ENCODE assay signal across 13 cellular contexts in genomic region chr10:74178042-74178791, GRCh38. TPM values are rescaled to one million over a fixed set of nuclear protein-coding genes. Genes with fewer than 3 reads are reported as not detected.
DNase-seq lines count a peak whose midpoint lies in the region; ATAC-seq and TF ChIP-seq lines count a peak whose summit lies in the region.
"Had no signal": no experiment of that assay in that cellular context is flagged by ENCODE, and none has a peak within 500 bp of the region (broad histone marks: within the 10 kb centered on the region; RNA-seq: fewer than 3 reads in every experiment).

No MANE protein-coding gene starts in this region.

- H3K79me2 ChIP-seq in HCT116 (ENCODE audit: insufficient read depth, low read length): peaks cover 56% of the 10 kb centered on the region

- RAD21 ChIA-PET in HCT116 (lab: Charles Lee; ENCODE audit: low non-redundant PET in 1 of 2, low total read pairs in 2 of 2, uncharacterized antibody in 2 of 2, unreplicated experiment in 2 of 2): no interaction called here

- BruUV-seq in HCT116 (replicated peaks; lab: Mats Ljungman, UMichigan): no TSS peak

- H3K9me3 ChIP-seq in CD4-positive, CD25-positive, alpha-beta regulatory T cell (ENCODE audit: control insufficient read depth in 2 of 2, low read length in 2 of 2): no peaks in the 10 kb centered on the region
- no peaks in the 10 kb centered on the region for H3K9me3 ChIP-seq in HCT116 (ENCODE audit: control insufficient read depth in 1 of 2, insufficient read depth in 1 of 2, low read depth in 1 of 2, low read length in 2 of 2)
- no peaks in the 10 kb centered on the region for H3K9me3 ChIP-seq in naive thymus-derived CD4-positive, alpha-beta T cell (ENCODE audit: control insufficient read depth in 2 of 3, low read length in 3 of 3)

- H3K27me3 ChIP-seq in CD4-positive, CD25-positive, alpha-beta regulatory T cell (ENCODE audit: control insufficient read depth, insufficient read depth, low read length): no peaks in the 10 kb centered on the region
- H3K27me3 ChIP-seq in HCT116 (ENCODE audit: insufficient read depth, low read length): no peaks in the 10 kb centered on the region
- H3K27me3 ChIP-seq in naive thymus-derived CD4-positive, alpha-beta T cell (ENCODE audit: control insufficient read depth in 2 of 2, insufficient read depth in 2 of 2, low read length in 2 of 2): no peaks in the 10 kb centered on the region

- TF ChIP-seq POLR2A in HCT116 (IDR thresholded peaks at IDR 0.05; ENCODE audit: borderline replicate concordance, extremely low read depth, insufficient read depth, insufficient read length): no peak

- no peaks in the 10 kb centered on the region for H3K9me2 ChIP-seq in HCT116 (ENCODE audit: insufficient read depth)

- H3K4me1 Mint-ChIP-seq in CD4-positive, CD25-positive, alpha-beta regulatory T cell: peaks cover 32 to 57% (median 41%) of the 10 kb centered on the region in 4 donors
- peaks cover 45% of the 10 kb centered on the region for H3K4me1 Mint-ChIP-seq in activated naive CD8-positive, alpha-beta T cell (ENCODE audit: low read depth)
- H3K4me1 Mint-ChIP-seq in naive thymus-derived CD4-positive, alpha-beta T cell: peaks cover 14 to 54% (median 46%) of the 10 kb centered on the region in 7 donors

- no peaks in the 10 kb centered on the region for H3K36me3 ChIP-seq in CD4-positive, CD25-positive, alpha-beta regulatory T cell (ENCODE audit: control insufficient read depth, insufficient read depth, low read length)
- H3K36me3 ChIP-seq in HCT116 (ENCODE audit: control insufficient read depth in 1 of 2, insufficient read depth in 2 of 2, low read length in 2 of 2): no peaks in the 10 kb centered on the region
- H3K36me3 ChIP-seq in naive thymus-derived CD4-positive, alpha-beta T cell (ENCODE audit: control insufficient read depth in 2 of 3, insufficient read depth in 3 of 3, low read length in 3 of 3): no peaks in the 10 kb centered on the region

- no peak overlapping the region for H2AFZ ChIP-seq in HCT116 (ENCODE audit: low read depth, low read length, poor library complexity, severe bottlenecking)

- no peaks in the 10 kb centered on the region for H3K36me3 Mint-ChIP-seq in CD4-positive, CD25-positive, alpha-beta regulatory T cell
- peaks cover 3% of the 10 kb centered on the region for H3K36me3 Mint-ChIP-seq in activated naive CD8-positive, alpha-beta T cell
- H3K36me3 Mint-ChIP-seq in naive thymus-derived CD4-positive, alpha-beta T cell: no peaks in the 10 kb centered on the region

- POLR2A ChIA-PET in HCT116 (lab: Charles Lee): interaction anchor here (1.0 to 2.3 kb wide), 3 partner anchors 10 to 28 kb away, joined by 3 to 12 read pairs (median 4); partner anchors contain the start of gene AP3M1
- POLR2A ChIA-PET in naive thymus-derived CD4-positive, alpha-beta T cell (lab: Charles Lee): interaction anchor here (0.6 to 4.1 kb wide), 11 partner anchors 9 to 1934 kb away, joined by 3 to 52 read pairs (median 4); partner anchors contain the start of genes ADK and AP3M1

- no peak for TF ChIP-seq CTCF in HCT116 (IDR thresholded peaks at IDR 0.05 in 2 of 3, conservative IDR thresholded peaks at IDR 0.05 in 1 of 3; ENCODE audit: borderline replicate concordance in 1 of 3, insufficient read depth in 1 of 3, low read depth in 2 of 3, low read length in 2 of 3)

- H3K27ac Mint-ChIP-seq in CD4-positive, CD25-positive, alpha-beta regulatory T cell: peak overlapping the region; percentile 51 to 98 (median 61)
- H3K27ac Mint-ChIP-seq in activated naive CD8-positive, alpha-beta T cell: peak overlapping the region; percentile 79
- peak overlapping the region; percentile 5 to 68 (median 59) for H3K27ac Mint-ChIP-seq in naive thymus-derived CD4-positive, alpha-beta T cell

- peaks cover 40% of the 10 kb centered on the region for H3K4me1 ChIP-seq in CD4-positive, CD25-positive, alpha-beta regulatory T cell (ENCODE audit: control insufficient read depth, insufficient read depth, low read length, poor library complexity, severe bottlenecking)
- peaks cover 7 to 40% of the 10 kb centered on the region in 2 experiments for H3K4me1 ChIP-seq in HCT116 (ENCODE audit: control insufficient read depth in 1 of 2, insufficient read depth in 2 of 2, low read length in 2 of 2)
- H3K4me1 ChIP-seq in naive thymus-derived CD4-positive, alpha-beta T cell (ENCODE audit: control insufficient read depth in 2 of 2, insufficient read depth in 2 of 2, low read length in 2 of 2): peaks cover 6 to 7% of the 10 kb centered on the region in 2 donors

- no peaks in the 10 kb centered on the region for H3K9me3 Mint-ChIP-seq in CD4-positive, CD25-positive, alpha-beta regulatory T cell
- H3K9me3 Mint-ChIP-seq in activated naive CD8-positive, alpha-beta T cell (ENCODE audit: low read depth): no peaks in the 10 kb centered on the region
- H3K9me3 Mint-ChIP-seq in naive thymus-derived CD4-positive, alpha-beta T cell: no peaks in the 10 kb centered on the region
- H3K9me3 Mint-ChIP-seq: central memory CD8-positive, alpha-beta T cell had no signal

- no peaks in the 10 kb centered on the region for H3K27me3 Mint-ChIP-seq in CD4-positive, CD25-positive, alpha-beta regulatory T cell
- no peaks in the 10 kb centered on the region for H3K27me3 Mint-ChIP-seq in activated naive CD8-positive, alpha-beta T cell
- no peaks in the 10 kb centered on the region for H3K27me3 Mint-ChIP-seq in naive thymus-derived CD4-positive, alpha-beta T cell
- H3K27me3 Mint-ChIP-seq: central memory CD8-positive, alpha-beta T cell had no signal

- TF ChIP-seq RAD21 in HCT116 (IDR thresholded peaks at IDR 0.05; ENCODE audit: low read depth): no peak

- ATAC-seq in CD4-positive, CD25-positive, alpha-beta regulatory T cell (ENCODE audit: low read depth in 2 of 2): no peak
- ATAC-seq in HCT116 (no peak), left ventricle myocardium superior (no peak), GM19328 (IDR thresholded peaks at IDR 0.05; ENCODE audit: unreplicated experiment) (no peak)
- no peak for ATAC-seq in naive thymus-derived CD4-positive, alpha-beta T cell

- H3K4me2 ChIP-seq in HCT116 (ENCODE audit: low read length): peak overlapping the region; percentile 32; the same call in 1 of the 2 replicates

- H3K27ac ChIP-seq in CD4-positive, CD25-positive, alpha-beta regulatory T cell (ENCODE audit: insufficient read depth, low read length, poor library complexity, severe bottlenecking): peak overlapping the region; percentile 48
- H3K27ac ChIP-seq in HCT116 (ENCODE audit: low read depth, low read length): no peak overlapping the region
- no peak overlapping the region for H3K27ac ChIP-seq in naive thymus-derived CD4-positive, alpha-beta T cell (ENCODE audit: low read depth, low read length)

- intact Hi-C loops in HCT116 (cut with micrococcal nuclease): no loop called here
- intact Hi-C loops in naive thymus-derived CD4-positive, alpha-beta T cell (cut with micrococcal nuclease): loop anchor here in 1 of 2 donors (5.0 to 10.0 kb wide), 2 partner anchors 409 to 933 kb away; partner anchors contain the start of gene DNAJC9
- intact Hi-C loops in left ventricle myocardium superior (cut with micrococcal nuclease): no loop called here

- H4K20me1 ChIP-seq in HCT116 (ENCODE audit: insufficient read depth): no peaks in the 10 kb centered on the region

- no peak overlapping the region for H3K9ac ChIP-seq in HCT116 (ENCODE audit: low read length)

- CTCF ChIA-PET in HCT116 (lab: Charles Lee): no interaction called here
- CTCF ChIA-PET in naive thymus-derived CD4-positive, alpha-beta T cell (lab: Charles Lee): interaction anchor here (0.7 to 1.6 kb wide), 2 partner anchors 9 to 62 kb away, joined by 3 to 6 read pairs; no protein-coding TSS in a partner anchor

- peak overlapping the region; percentile 43 to 90 (median 59) for H3K4me3 Mint-ChIP-seq in CD4-positive, CD25-positive, alpha-beta regulatory T cell
- peak overlapping the region; percentile 69 for H3K4me3 Mint-ChIP-seq in activated naive CD8-positive, alpha-beta T cell
- peak overlapping the region; percentile 7 to 73 (median 42) for H3K4me3 Mint-ChIP-seq in naive thymus-derived CD4-positive, alpha-beta T cell

- DNase-seq in CD4-positive, CD25-positive, alpha-beta regulatory T cell: no peak
- DNase-seq in HCT116 (ENCODE audit: low read depth, low spot score) (no peak), islet precursor cell (no peak), left ventricle myocardium superior (no peak), HCEC 1CT (no peak)
- no peak for DNase-seq in naive thymus-derived CD4-positive, alpha-beta T cell
- DNase-seq: DMS79, foreskin melanocyte, NCI-H510A treated with DMSO at 0.1 percent for 48 hours had no signal

- peak overlapping the region; percentile 35 for H3K4me3 ChIP-seq in CD4-positive, CD25-positive, alpha-beta regulatory T cell (ENCODE audit: low read depth, low read length)
- no peak overlapping the region for H3K4me3 ChIP-seq in HCT116 (replicated peaks in 1 of 2; ENCODE audit: low read depth in 1 of 2, low read length in 2 of 2)
- no peak overlapping the region for H3K4me3 ChIP-seq in naive thymus-derived CD4-positive, alpha-beta T cell (ENCODE audit: low read length)
- H3K4me3 ChIP-seq: lung had no signal

TF ChIP-seq in HCT116, 20 proteins besides CTCF, POLR2A, EP300 and RAD21:
- TF ChIP-seq CBX3 (IDR thresholded peaks at IDR 0.05; ENCODE audit: low read depth): no peak

RNA-seq across cellular contexts. Expression of gene ADK, which starts 27.2 kb away (rescaled TPM):
- 33.3 TPM for total RNA-seq in CD4-positive, CD25-positive, alpha-beta regulatory T cell
- polyA plus RNA-seq in CD4-positive, CD25-positive, alpha-beta regulatory T cell: 10 to 100 TPM; 61.1 to 83.0 (median 70.1) TPM
- total RNA-seq in HCT116 (2021; ENCODE audit: unreplicated experiment) (55.0 TPM), left ventricle myocardium superior (47.2 TPM)
- 25.4 and 36.5 TPM in 2 replicates for polyA plus RNA-seq in HCT116 (2012)
- total RNA-seq in naive thymus-derived CD4-positive, alpha-beta T cell: 10 to 100 TPM; 20.7 to 32.6 (median 25.0) TPM
- polyA plus RNA-seq in naive thymus-derived CD4-positive, alpha-beta T cell: 10 to 100 TPM; 37.1 to 43.8 TPM

RNA-seq across cellular contexts. Expression of gene AP3M1, which starts 27.6 kb away (rescaled TPM):
- 24.3 TPM for total RNA-seq in CD4-positive, CD25-positive, alpha-beta regulatory T cell
- 10 to 100 TPM; 23.7 to 39.3 (median 29.0) TPM for polyA plus RNA-seq in CD4-positive, CD25-positive, alpha-beta regulatory T cell
- total RNA-seq in HCT116 (2021; ENCODE audit: unreplicated experiment) (34.4 TPM), left ventricle myocardium superior (27.9 TPM)
- 12.7 and 17.3 TPM in 2 replicates for polyA plus RNA-seq in HCT116 (2012)
- total RNA-seq in naive thymus-derived CD4-positive, alpha-beta T cell: 10 to 100 TPM; 21.8 to 49.3 (median 31.3) TPM
- polyA plus RNA-seq in naive thymus-derived CD4-positive, alpha-beta T cell: 10 to 100 TPM; 24.8 to 34.5 TPM
